17 cellular contexts compared by ENCODE assay signal in the genomic region with DNA sequence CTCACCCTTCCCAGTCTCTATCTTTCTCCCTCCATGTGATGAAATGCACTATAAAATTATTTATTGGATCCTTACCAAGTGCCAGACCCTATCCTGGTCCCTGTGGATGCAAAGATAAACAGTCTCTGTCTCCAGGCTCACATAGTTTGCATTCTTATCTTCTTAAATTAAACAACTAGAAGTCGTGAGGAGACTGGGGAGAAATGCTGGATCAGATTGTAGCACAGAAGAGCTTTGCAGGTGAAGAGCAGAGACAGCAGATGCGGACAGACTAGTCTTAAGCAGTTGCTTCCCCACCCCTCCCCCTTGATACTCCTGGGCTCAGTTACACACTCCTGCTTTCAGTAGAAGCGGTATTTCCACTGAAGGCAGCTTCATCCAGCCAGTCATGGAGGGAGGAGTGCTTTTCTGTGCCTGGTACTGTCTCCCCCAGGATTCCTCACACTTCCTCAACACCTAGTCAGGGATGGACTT. TPM values are rescaled to one million over a fixed set of nuclear protein-coding genes. Genes with fewer than 3 reads are reported as not detected.
DNase-seq lines count a peak whose midpoint lies in the region; ATAC-seq, FAIRE-seq and TF ChIP-seq lines count a peak whose summit lies in the region.
"Had no signal": no experiment of that assay in that cellular context is flagged by ENCODE, and none has a peak within 500 bp of the region (broad histone marks: within the 10 kb centered on the region; RNA-seq: fewer than 3 reads in every experiment).

No MANE protein-coding gene starts in this region.

- peak; percentile 30 to 85 for ATAC-seq in left cardiac atrium
- ATAC-seq in Right ventricle myocardium inferior: no peak
- ATAC-seq in SK-N-SH treated with all-trans-retinoic acid at 6 μM for 48 hours: peak; percentile 79
- ATAC-seq: activated T-cell treated with anti-CD3 and anti-CD28 coated beads, Interleukin-2, amount 50 U/mL, for 4 hours; gastroesophageal sphincter; HepG2; right cardiac atrium had no signal

- FAIRE-seq in urothelium cell line (lab: Jason Lieb, UNC): peak; percentile 35
- FAIRE-seq: HepG2 had no signal

- DNase-seq in left cardiac atrium (no peak), Right ventricle myocardium inferior (ENCODE audit: missing footprints) (no peak), iris pigment epithelial cell (ENCODE audit: low read depth) (peak; percentile 47), urothelium cell line (ENCODE audit: low spot score) (peak; percentile 43), NCI-H510A treated with DMSO at 0.1 percent for 48 hours (lab: John Stamatoyannopoulos, UW) (no peak), DMS153 treated with DMSO at 0.1 percent for 48 hours (lab: John Stamatoyannopoulos, UW; ENCODE audit: unreplicated experiment) (no peak), COLO829 (ENCODE audit: low spot score) (no peak)
- DNase-seq: activated CD4-positive, alpha-beta memory T cell treated with anti-CD3 and anti-CD28 coated beads for 36 hours; activated T-cell treated with anti-CD3 and anti-CD28 coated beads, Interleukin-2, amount 50 U/mL, for 4 hours; CD4-positive, CD25-positive, alpha-beta regulatory T cell; NCI-H1930; NCI-H748 treated with DMSO at 0.1 percent for 48 hours; right cardiac atrium; uterus had no signal

- intact Hi-C loops in left cardiac atrium (cut with DNase I): no loop called here
- intact Hi-C loops in Right ventricle myocardium inferior (cut with DNase I): no loop called here

TF ChIP-seq in SK-N-SH treated with all-trans-retinoic acid at 6 μM for 48 hours, 23 proteins besides CTCF, POLR2A, EP300 and RAD21:
- TF ChIP-seq ISL1 (CRISPR knock-in tag; IDR thresholded peaks at IDR 0.05): peak; percentile 77
- no peak for TF ChIP-seq OSR1 (CRISPR knock-in tag; IDR thresholded peaks at IDR 0.05)
- TF ChIP-seq, protein P1, sequence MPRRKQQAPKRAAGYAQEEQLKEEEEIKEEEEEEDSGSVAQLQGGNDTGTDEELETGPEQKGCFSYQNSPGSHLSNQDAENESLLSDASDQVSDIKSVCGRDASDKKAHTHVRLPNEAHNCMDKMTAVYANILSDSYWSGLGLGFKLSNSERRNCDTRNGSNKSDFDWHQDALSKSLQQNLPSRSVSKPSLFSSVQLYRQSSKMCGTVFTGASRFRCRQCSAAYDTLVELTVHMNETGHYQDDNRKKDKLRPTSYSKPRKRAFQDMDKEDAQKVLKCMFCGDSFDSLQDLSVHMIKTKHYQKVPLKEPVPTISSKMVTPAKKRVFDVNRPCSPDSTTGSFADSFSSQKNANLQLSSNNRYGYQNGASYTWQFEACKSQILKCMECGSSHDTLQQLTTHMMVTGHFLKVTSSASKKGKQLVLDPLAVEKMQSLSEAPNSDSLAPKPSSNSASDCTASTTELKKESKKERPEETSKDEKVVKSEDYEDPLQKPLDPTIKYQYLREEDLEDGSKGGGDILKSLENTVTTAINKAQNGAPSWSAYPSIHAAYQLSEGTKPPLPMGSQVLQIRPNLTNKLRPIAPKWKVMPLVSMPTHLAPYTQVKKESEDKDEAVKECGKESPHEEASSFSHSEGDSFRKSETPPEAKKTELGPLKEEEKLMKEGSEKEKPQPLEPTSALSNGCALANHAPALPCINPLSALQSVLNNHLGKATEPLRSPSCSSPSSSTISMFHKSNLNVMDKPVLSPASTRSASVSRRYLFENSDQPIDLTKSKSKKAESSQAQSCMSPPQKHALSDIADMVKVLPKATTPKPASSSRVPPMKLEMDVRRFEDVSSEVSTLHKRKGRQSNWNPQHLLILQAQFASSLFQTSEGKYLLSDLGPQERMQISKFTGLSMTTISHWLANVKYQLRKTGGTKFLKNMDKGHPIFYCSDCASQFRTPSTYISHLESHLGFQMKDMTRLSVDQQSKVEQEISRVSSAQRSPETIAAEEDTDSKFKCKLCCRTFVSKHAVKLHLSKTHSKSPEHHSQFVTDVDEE (CRISPR knock-in tag; IDR thresholded peaks at IDR 0.05): 0 out of 2 replicates have a peak, but pooled peaks have one; percentile 37

RNA-seq across cellular contexts. Expression of gene CDK1, which starts 20.8 kb away (rescaled TPM):
- total RNA-seq in left cardiac atrium (1 to 10 TPM; 1.5 to 2.7 TPM), Right ventricle myocardium inferior (4.1 TPM)

Comparison
In these comparisons a context has a peak if more than half of its experiments do, and no peak if none do; other contexts are left out.
1. DNase-seq: peak in iris pigment epithelial cell (single experiment) and urothelium cell line (single experiment); none in left cardiac atrium (single experiment), Right ventricle myocardium inferior (single experiment), NCI-H510A treated with DMSO at 0.1 percent for 48 hours (single experiment), DMS153 treated with DMSO at 0.1 percent for 48 hours (single experiment) and COLO829 (single experiment).